In the genomic region with DNA sequence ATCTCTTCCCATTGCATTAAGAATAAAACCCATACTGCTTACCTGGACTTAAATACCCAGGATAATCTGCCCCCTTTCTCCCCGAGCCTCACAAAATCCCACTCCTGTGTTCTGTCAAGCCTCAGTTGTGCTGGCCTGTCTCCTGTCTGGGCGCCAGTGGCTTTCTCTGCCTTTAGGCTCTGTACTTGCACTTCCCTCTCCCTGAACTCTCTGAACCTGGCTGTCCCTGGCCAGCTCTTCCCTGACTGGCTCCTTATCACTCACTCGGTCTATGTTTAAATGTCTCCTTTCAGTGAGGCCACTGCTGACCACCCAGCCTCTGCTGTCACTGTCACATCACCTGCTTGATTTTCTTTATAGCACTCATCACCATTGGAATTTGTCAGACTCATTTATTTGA, we compare ENCODE assay signal across 28 cellular contexts.
"Had no signal": no experiment of that assay in that cellular context is flagged by ENCODE, and none has a peak within 500 bp of the region (broad histone marks: within the 10 kb centered on the region; RNA-seq: fewer than 3 reads in every experiment).

No MANE protein-coding gene starts in this region.

- H3K36me3 ChIP-seq: brain microvascular endothelial cell, esophagus squamous epithelium, gastroesophageal sphincter, heart right ventricle had no signal

- H3K27ac ChIP-seq: brain microvascular endothelial cell, esophagus squamous epithelium, gastroesophageal sphincter, heart right ventricle had no signal

- DNase-seq: activated CD4-positive, alpha-beta memory T cell treated with anti-CD3 and anti-CD28 coated beads, Interleukin-2, amount 10 ng/mL, durations not matched to agents 7 days and 5 days; activated CD4-positive, alpha-beta T cell treated with anti-CD3 and anti-CD28 coated beads for 1 hour; activated CD4-positive, alpha-beta T cell treated with anti-CD3 and anti-CD28 coated beads for 4 hours; activated CD4-positive, alpha-beta T cell treated with anti-CD3 and anti-CD28 coated beads, Interleukin-2, amount 10 ng/mL, durations not matched to agents 7 days and 5 days; activated CD4-positive, alpha-beta T cell treated with anti-CD3 and anti-CD28 coated beads, Interleukin-2, amount 50 U/mL, for 4 hours; activated CD8-positive, alpha-beta memory T cell treated with anti-CD3 and anti-CD28 coated beads, Interleukin-2, amount 50 U/mL, for 48 hours; activated gamma-delta T cell treated with Interleukin-2 at 50 U/mL for 16 hours; activated naive CD4-positive, alpha-beta T cell treated with anti-CD3 and anti-CD28 coated beads, Interleukin-2, amount 50 U/mL, for 16 hours; activated naive CD4-positive, alpha-beta T cell treated with Interleukin-2 at 50 U/mL for 16 hours; activated T-cell treated with anti-CD3 and anti-CD28 coated beads for 4 hours; activated T-cell treated with anti-CD3 and anti-CD28 coated beads, Interleukin-2, amount 50 U/mL, for 24 hours; activated T-cell treated with anti-CD3 and anti-CD28 coated beads, Interleukin-2, amount 50 U/mL, for 72 hours; amniotic stem cell; anterior cingulate cortex; brain microvascular endothelial cell; cortex of kidney; dermis blood vessel endothelial cell; effector CD4-positive, alpha-beta T cell; effector memory CD8-positive, alpha-beta T cell; erythroblast; esophagus squamous epithelium; foreskin melanocyte; heart right ventricle; T-helper 2 cell had no signal

- H3K4me3 ChIP-seq: esophagus squamous epithelium, gastroesophageal sphincter, heart right ventricle had no signal

- H3K27me3 ChIP-seq: brain microvascular endothelial cell, esophagus squamous epithelium, gastroesophageal sphincter had no signal

- H3K9me3 ChIP-seq: esophagus squamous epithelium had no signal

- H3K4me1 ChIP-seq: esophagus squamous epithelium, gastroesophageal sphincter, heart right ventricle had no signal

- FAIRE-seq: astrocyte, bronchial epithelial cell, colon had no signal

- ATAC-seq: activated T-cell treated with anti-CD3 and anti-CD28 coated beads, Interleukin-2, amount 50 U/mL, for 72 hours; effector memory CD8-positive, alpha-beta T cell; gastroesophageal sphincter; heart right ventricle had no signal
